32 cellular contexts compared by ENCODE assay signal in the genomic region with DNA sequence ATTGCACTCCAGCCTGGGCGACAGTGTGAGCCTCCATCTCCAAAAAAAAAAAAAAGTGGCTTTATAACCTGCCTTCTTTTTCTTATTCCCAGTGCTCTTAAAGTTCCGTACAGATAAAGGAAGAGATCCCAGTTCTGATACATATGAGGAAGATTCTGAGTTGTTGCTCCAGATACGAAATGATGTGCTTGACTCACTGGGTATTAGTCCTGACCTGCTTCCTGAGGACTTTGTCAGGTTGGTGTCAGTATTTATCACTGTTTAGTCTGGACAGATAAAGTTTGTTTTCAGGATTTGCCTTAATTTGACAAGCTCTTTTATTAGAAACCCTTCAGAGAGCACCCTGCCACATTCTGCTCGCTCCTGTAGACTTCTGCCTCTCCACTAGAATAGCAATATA.
"Had no signal": no experiment of that assay in that cellular context is flagged by ENCODE, and none has a peak within 500 bp of the region (broad histone marks: within the 10 kb centered on the region; RNA-seq: fewer than 3 reads in every experiment).

No MANE protein-coding gene starts in this region.

- H3K4me1 Mint-ChIP-seq: central memory CD8-positive, alpha-beta T cell had no signal

- H3K27me3 ChIP-seq: brain microvascular endothelial cell, cardiac muscle cell had no signal

- ATAC-seq: activated T-cell treated with anti-CD3 and anti-CD28 coated beads, Interleukin-2, amount 50 U/mL, for 72 hours; activated T-helper 17 cell treated with anti-CD3 and anti-CD28 coated beads, Interleukin-2, amount 50 U/mL, for 72 hours had no signal

- H3K27ac ChIP-seq: brain microvascular endothelial cell, cardiac muscle cell, KMS-11, PC-9, VCaP had no signal

- H3K27me3 Mint-ChIP-seq: activated B cell treated with CpG ODN at 0.5 μM for 24 hours; activated CD4-positive, alpha-beta memory T cell treated with anti-CD3 and anti-CD28 coated beads for 36 hours; activated naive CD4-positive, alpha-beta T cell treated with anti-CD3 and anti-CD28 coated beads, Interleukin-2, amount 50 U/mL, for 24 hours; activated T-helper 17 cell treated with anti-CD3 and anti-CD28 coated beads, Interleukin-2, amount 50 U/mL, for 72 hours; central memory CD8-positive, alpha-beta T cell had no signal

- DNase-seq: activated B cell treated with CpG ODN at 0.5 μM for 24 hours; activated CD4-positive, alpha-beta memory T cell treated with anti-CD3 and anti-CD28 coated beads for 36 hours; activated CD4-positive, alpha-beta T cell treated with anti-CD3 and anti-CD28 coated beads for 4 hours; activated CD4-positive, alpha-beta T cell treated with anti-CD3 and anti-CD28 coated beads, Interleukin-2, amount 50 U/mL, for 1 hour; activated CD4-positive, CD25-positive, alpha-beta regulatory T cell treated with anti-CD3 and anti-CD28 coated beads, Interleukin-2, amount 50 U/mL, for 72 hours; activated CD8-positive, alpha-beta memory T cell treated with anti-CD3 and anti-CD28 coated beads, Interleukin-2, amount 50 U/mL, for 4 hours; activated effector memory CD4-positive, alpha-beta T cell treated with anti-CD3 and anti-CD28 coated beads, Interleukin-2, amount 50 U/mL, for 16 hours; activated naive CD4-positive, alpha-beta T cell; activated T-cell treated with anti-CD3 and anti-CD28 coated beads for 4 hours; activated T-cell treated with anti-CD3 and anti-CD28 coated beads, Interleukin-2, amount 50 U/mL, for 72 hours; amniotic stem cell; aorta; brain microvascular endothelial cell; NCI-H1092 treated with DMSO at 0.1 percent for 48 hours; NCI-H187 treated with DMSO at 0.1 percent for 48 hours; NCI-H2171 treated with DMSO at 0.1 percent for 48 hours; NCI-H2227 treated with DMSO at 0.1 percent for 48 hours; NCI-H446; NCI-H510A treated with DMSO at 0.1 percent for 48 hours; NCI-H526 treated with DMSO at 0.1 percent for 48 hours; PC-9; Right ventricle myocardium superior; SW 1271; T-helper 1 cell; T-helper 2 cell; T-helper 9 cell had no signal

- H3K4me3 ChIP-seq: cardiac muscle cell, PC-9 had no signal

- H3K9ac ChIP-seq: KMS-11 had no signal

- H3K9me3 Mint-ChIP-seq: activated B cell treated with CpG ODN at 0.5 μM for 24 hours; activated CD4-positive, alpha-beta memory T cell treated with anti-CD3 and anti-CD28 coated beads for 36 hours; activated naive CD4-positive, alpha-beta T cell treated with anti-CD3 and anti-CD28 coated beads, Interleukin-2, amount 50 U/mL, for 24 hours; activated T-cell treated with anti-CD3 and anti-CD28 coated beads, Interleukin-2, amount 50 U/mL, for 72 hours; activated T-helper 17 cell treated with anti-CD3 and anti-CD28 coated beads, Interleukin-2, amount 50 U/mL, for 72 hours; central memory CD8-positive, alpha-beta T cell had no signal

- H3K4me3 Mint-ChIP-seq: activated B cell treated with CpG ODN at 0.5 μM for 24 hours; activated CD4-positive, alpha-beta memory T cell treated with anti-CD3 and anti-CD28 coated beads for 36 hours; activated naive CD4-positive, alpha-beta T cell treated with anti-CD3 and anti-CD28 coated beads, Interleukin-2, amount 50 U/mL, for 24 hours; activated T-cell treated with anti-CD3 and anti-CD28 coated beads, Interleukin-2, amount 50 U/mL, for 72 hours; activated T-helper 17 cell treated with anti-CD3 and anti-CD28 coated beads, Interleukin-2, amount 50 U/mL, for 72 hours; central memory CD8-positive, alpha-beta T cell had no signal

- H3K27ac Mint-ChIP-seq: activated B cell treated with CpG ODN at 0.5 μM for 24 hours; activated CD4-positive, alpha-beta memory T cell treated with anti-CD3 and anti-CD28 coated beads for 36 hours; activated T-cell treated with anti-CD3 and anti-CD28 coated beads, Interleukin-2, amount 50 U/mL, for 72 hours; activated T-helper 17 cell treated with anti-CD3 and anti-CD28 coated beads, Interleukin-2, amount 50 U/mL, for 72 hours had no signal
